22 cellular contexts compared by ENCODE assay signal in the genomic region with DNA sequence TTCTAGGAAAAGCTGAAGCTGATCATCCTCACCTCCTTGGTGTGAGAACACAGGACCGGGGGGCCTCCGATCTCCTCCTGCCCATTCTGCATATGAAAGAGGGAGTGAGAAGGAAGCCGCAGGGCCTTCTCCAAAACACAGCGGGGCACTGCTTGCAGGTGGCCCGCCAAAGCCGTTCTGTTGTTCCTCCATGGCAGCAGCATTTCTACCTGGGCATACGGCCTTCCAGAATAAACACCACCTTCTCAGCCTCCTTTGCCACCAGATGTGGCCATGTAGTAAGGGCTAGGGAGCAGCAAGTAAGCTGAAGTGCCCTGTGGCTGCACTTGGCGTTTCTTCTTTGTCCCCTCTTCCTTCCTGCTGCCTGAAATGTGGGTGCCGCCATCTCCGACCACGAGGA.
DNase-seq lines count a peak whose midpoint lies in the region; ATAC-seq and TF ChIP-seq lines count a peak whose summit lies in the region.
"Had no signal": no experiment of that assay in that cellular context is flagged by ENCODE, and none has a peak within 500 bp of the region (broad histone marks: within the 10 kb centered on the region; RNA-seq: fewer than 3 reads in every experiment).

No MANE protein-coding gene starts in this region.

- no peak overlapping the region for H3K4me2 ChIP-seq in OCI-LY7 (ENCODE audit: low read length)

- H3K36me3 ChIP-seq in Peyer's patch (no peaks in the 10 kb centered on the region), sigmoid colon (no peaks in the 10 kb centered on the region), OCI-LY7 (ENCODE audit: insufficient read depth, low read length) (no peaks in the 10 kb centered on the region)
- H3K36me3 ChIP-seq: breast epithelium, prostate gland, SJCRH30 had no signal

- CTCF ChIA-PET in OCI-LY7 (lab: Charles Lee; ENCODE audit: unreplicated experiment) = no interaction called here

- no peak for TF ChIP-seq CTCF in Peyer's patch (IDR thresholded peaks at IDR 0.05)
- no peak for TF ChIP-seq CTCF in sigmoid colon (IDR thresholded peaks at IDR 0.05)
- TF ChIP-seq CTCF in OCI-LY7 (conservative IDR thresholded peaks at IDR 0.05; ENCODE audit: low read length) = no peak

- no TSS peak for BruUV-seq in OCI-LY7 (replicated peaks; lab: Mats Ljungman, UMichigan)

- intact Hi-C loops in sigmoid colon (cut with DNase I) (loop anchor here (2.0 to 10.0 kb wide), 2 partner anchors 89 to 189 kb away; no protein-coding TSS in a partner anchor), OCI-LY7 (cut with micrococcal nuclease; ENCODE audit: unreplicated experiment) (no loop called here)

- POLR2A ChIA-PET in OCI-LY7 (lab: Charles Lee) = interaction anchor here (0.5 to 0.6 kb wide), 2 partner anchors 8 to 69 kb away, joined by 3 to 5 read pairs; no protein-coding TSS in a partner anchor

- 91 to 96% methylated on average over 11 of the region's 11 CpGs for WGBS in sigmoid colon, 2 donors

- TF ChIP-seq EP300 in sigmoid colon (IDR thresholded peaks at IDR 0.05) = no peak

- H3K27me3 ChIP-seq in Peyer's patch (no peaks in the 10 kb centered on the region), sigmoid colon (no peaks in the 10 kb centered on the region)
- H3K27me3 ChIP-seq: breast epithelium, SJCRH30 had no signal

- H3K27ac ChIP-seq in Peyer's patch = no peak overlapping the region
- H3K27ac ChIP-seq in sigmoid colon = peak overlapping the region in 2 of 4 donors; percentile 65 to 73
- H3K27ac ChIP-seq in OCI-LY7 (ENCODE audit: low read depth, low read length, poor library complexity, severe bottlenecking) = no peak overlapping the region
- H3K27ac ChIP-seq: SJCRH30 had no signal

- H3K79me2 ChIP-seq in OCI-LY7 (ENCODE audit: insufficient read depth, low read depth, low read length) = no peaks in the 10 kb centered on the region

- H3K9me2 ChIP-seq in OCI-LY7 (ENCODE audit: insufficient read depth, low read length) = no peaks in the 10 kb centered on the region

- peaks cover 0 to 38% (median 0%) of the 10 kb centered on the region in 4 donors for H3K4me1 ChIP-seq in Peyer's patch
- peaks cover 0 to 45% (median 38%) of the 10 kb centered on the region in 4 donors for H3K4me1 ChIP-seq in sigmoid colon
- H3K4me1 ChIP-seq in OCI-LY7 (ENCODE audit: insufficient read depth, low read length, poor library complexity, severe bottlenecking) = peaks cover 24% of the 10 kb centered on the region
- H3K4me1 ChIP-seq: SJCRH30 had no signal

- TF ChIP-seq POLR2A in Peyer's patch (IDR thresholded peaks at IDR 0.05) (no peak), sigmoid colon (IDR thresholded peaks at IDR 0.05) (no peak)

- H4K20me1 ChIP-seq in OCI-LY7 (ENCODE audit: insufficient read depth, low read length) = no peaks in the 10 kb centered on the region

- no peaks in the 10 kb centered on the region for H3K9me3 ChIP-seq in Peyer's patch
- H3K9me3 ChIP-seq in sigmoid colon = no peaks in the 10 kb centered on the region
- H3K9me3 ChIP-seq in OCI-LY7 (ENCODE audit: low read length) = no peaks in the 10 kb centered on the region
- H3K9me3 ChIP-seq: breast epithelium, Caco-2, prostate gland had no signal

- DNase-seq in ELF-1 (ENCODE audit: low read depth, low spot score) (peak; percentile 81), Peyer's patch (peak in 2 of 3 donors; percentile 31 to 35), iPS-NIHi11 (ENCODE audit: low spot score) (peak; percentile 35), sigmoid colon (peak; percentile 61), OCI-LY7 (ENCODE audit: low spot score) (no peak), NCI-H128 (lab: John Stamatoyannopoulos, UW; ENCODE audit: unreplicated experiment) (no peak), GM03348 (ENCODE audit: low spot score) (no peak)
- DNase-seq: activated CD8-positive, alpha-beta memory T cell treated with anti-CD3 and anti-CD28 coated beads, Interleukin-2, amount 50 U/mL, for 4 hours; activated gamma-delta T cell treated with Interleukin-2 at 50 U/mL for 16 hours; dermis blood vessel endothelial cell; midbrain; NCI-H1417 treated with DMSO at 0.1 percent for 48 hours; NCI-H510A treated with DMSO at 0.1 percent for 48 hours; nephron progenitor cell; SJCRH30; small intestine; stimulated activated CD4-positive, alpha-beta T cell treated with anti-CD3 and anti-CD28 coated beads, Interleukin-2, amount 100 ng/mL, for 48 hours; stimulated activated naive CD4-positive, alpha-beta T cell treated with Interleukin-2 at 50 U/mL for 16 hours had no signal

- no peak for ATAC-seq in HG03460 (IDR thresholded peaks at IDR 0.05; ENCODE audit: unreplicated experiment)

- no peak overlapping the region for H2AFZ ChIP-seq in OCI-LY7 (ENCODE audit: low read length)

- H3K4me3 ChIP-seq in Peyer's patch (no peak overlapping the region), sigmoid colon (no peak overlapping the region), OCI-LY7 (ENCODE audit: low read depth, low read length, poor library complexity, severe bottlenecking) (no peak overlapping the region)
- H3K4me3 ChIP-seq: breast epithelium, prostate gland, SJCRH30 had no signal

Comparison
In these comparisons a context has a peak if more than half of its experiments do, and no peak if none do; other contexts are left out.
1. DNase-seq: peak in ELF-1 (single experiment), Peyer's patch (2 of 3), iPS-NIHi11 (single experiment) and sigmoid colon (single experiment); none in OCI-LY7 (single experiment), NCI-H128 (single experiment) and GM03348 (single experiment).